In the genomic region with DNA sequence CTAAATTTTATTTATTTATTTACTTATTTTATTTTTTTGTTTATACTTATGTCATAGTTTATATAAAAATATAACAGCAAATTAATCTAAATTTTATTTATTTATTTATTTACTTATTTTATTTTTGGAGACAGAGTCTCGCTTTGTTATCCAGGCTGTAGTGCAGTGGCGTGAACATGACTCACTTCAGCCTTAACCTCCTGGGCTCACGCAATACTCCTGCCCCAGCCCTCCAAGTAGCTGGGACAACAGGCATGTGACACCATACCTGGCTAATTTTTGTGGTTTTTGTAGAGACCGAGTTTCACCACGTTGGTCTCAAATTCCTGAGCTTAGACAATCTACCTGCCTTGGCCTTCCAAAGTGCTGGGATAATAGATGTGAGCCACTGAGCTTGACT, we compare ENCODE assay signal across 10 cellular contexts. TPM values are rescaled to one million over a fixed set of nuclear protein-coding genes. Genes with fewer than 3 reads are reported as not detected.
DNase-seq lines count a peak whose midpoint lies in the region; ATAC-seq, FAIRE-seq and TF ChIP-seq lines count a peak whose summit lies in the region.
"Not testable (repeated sequence)": the region's sequence is repeated elsewhere in the genome, so short reads cannot be mapped to it uniquely, and the experiment has no call there.
"Had no signal": no experiment of that assay in that cellular context is flagged by ENCODE, and none has a peak within 500 bp of the region (broad histone marks: within the 10 kb centered on the region; RNA-seq: fewer than 3 reads in every experiment).

No MANE protein-coding gene starts in this region.

- not testable (repeated sequence) for BruUV-seq in PC-9 (replicated peaks; lab: Mats Ljungman, UMichigan)

- H3K27me3 Mint-ChIP-seq in WTC11 (ENCODE audit: low read depth) = not testable (repeated sequence)

- not testable (repeated sequence) for H3K4me1 Mint-ChIP-seq in WTC11

- not testable (repeated sequence) for ATAC-seq in WTC11
- ATAC-seq in upper lobe of right lung = peak; percentile 47

- not testable (repeated sequence) for TF ChIP-seq CTCF in PC-9 (conservative IDR thresholded peaks at IDR 0.05); WTC11 (IDR thresholded peaks at IDR 0.05); choroid plexus epithelial cell (conservative IDR thresholded peaks at IDR 0.05; ENCODE audit: low read depth, low read length); upper lobe of right lung (IDR thresholded peaks at IDR 0.05)

- H3K4me3 ChIP-seq in PC-9; choroid plexus epithelial cell (ENCODE audit: low read depth, low read length); upper lobe of right lung: not testable (repeated sequence)

- not testable (repeated sequence) for H3K9me3 Mint-ChIP-seq in WTC11

- not testable (repeated sequence) for H3K27ac Mint-ChIP-seq in WTC11

- not testable (repeated sequence) for H3K79me2 ChIP-seq in PC-9 (ENCODE audit: low read depth)

- H3K9me2 ChIP-seq in PC-9 (ENCODE audit: insufficient read depth) = not testable (repeated sequence)

- H3F3A ChIP-seq in PC-9 (ENCODE audit: insufficient read depth, low read depth) = not testable (repeated sequence)

- peak; percentile 40 for FAIRE-seq in A204.1 (lab: Jason Lieb, UNC)

- not testable (repeated sequence) for H3K4me3 Mint-ChIP-seq in WTC11

- not testable (repeated sequence) for H3K27me3 ChIP-seq in PC-9 (ENCODE audit: insufficient read depth, low read depth); upper lobe of right lung

- not testable (repeated sequence) for H2AFZ ChIP-seq in PC-9

- DNase-seq in H4 (ENCODE audit: low spot score) = peak; percentile 55
- peak; percentile 29 to 56 for DNase-seq in PC-9
- not testable (repeated sequence) for DNase-seq in WTC11 (ENCODE audit: low spot score); upper lobe of right lung
- peak; percentile 19 for DNase-seq in choroid plexus epithelial cell (ENCODE audit: low read depth)
- peak; percentile 58 for DNase-seq in glomerular visceral epithelial cell (ENCODE audit: extremely low spot score)
- DNase-seq in kidney tubule cell (ENCODE audit: low spot score) = peak; percentile 41

- H3K4me2 ChIP-seq in PC-9 = not testable (repeated sequence)

- H3K4me1 ChIP-seq in PC-9 (replicated peaks; ENCODE audit: insufficient read depth); upper lobe of right lung: not testable (repeated sequence)

- H3K27ac ChIP-seq in PC-9, upper lobe of right lung: not testable (repeated sequence)

- H4K20me1 ChIP-seq in PC-9 (ENCODE audit: insufficient read depth) = not testable (repeated sequence)

- H3K9me3 ChIP-seq in PC-9 (ENCODE audit: insufficient read depth, low read depth); upper lobe of right lung: not testable (repeated sequence)

- not testable (repeated sequence) for H3K36me3 ChIP-seq in PC-9 (ENCODE audit: low read depth); upper lobe of right lung

- CTCF ChIA-PET in PC-9 (lab: Charles Lee); WTC11 (lab: Charles Lee): not testable (repeated sequence)

- intact Hi-C loops in PC-9 (cut with micrococcal nuclease; ENCODE audit: unreplicated experiment); upper lobe of right lung (cut with DNase I): not testable (repeated sequence)

- POLR2A ChIA-PET in PC-9 (lab: Charles Lee; ENCODE audit: unreplicated experiment); WTC11 (lab: Charles Lee): not testable (repeated sequence)

- not testable (repeated sequence) for H3K36me3 Mint-ChIP-seq in WTC11

TF ChIP-seq in WTC11, 78 proteins besides CTCF, POLR2A, EP300 and RAD21:
- TF ChIP-seq HMGA2 (CRISPR knock-in tag; IDR thresholded peaks at IDR 0.05) = peak; percentile 60; the same call in 1 of the 2 replicates
TF ChIP-seq in WTC11: peak in this region for 1; not testable (repeated sequence) for 77.

RNA-seq across cellular contexts. Expression of a gene that starts 14.9 kb away (rescaled TPM):
- total RNA-seq in H4 (2014; rRNA removed; shearing (Covaris generic)) = 0.37 TPM in 1 of 2 replicates, not detected in the other
- 0.48 and 1.5 TPM in 2 replicates for total RNA-seq in PC-9 (2021)
- 0.32 to 0.68 TPM (median 0.48 TPM) in 3 replicates for total RNA-seq in WTC11 (2021)
- total RNA-seq in upper lobe of right lung = 2.9 TPM
- total RNA-seq: GM23338, H7 had no signal
